ENCODE assay signal across 8 cellular contexts in the genomic region with DNA sequence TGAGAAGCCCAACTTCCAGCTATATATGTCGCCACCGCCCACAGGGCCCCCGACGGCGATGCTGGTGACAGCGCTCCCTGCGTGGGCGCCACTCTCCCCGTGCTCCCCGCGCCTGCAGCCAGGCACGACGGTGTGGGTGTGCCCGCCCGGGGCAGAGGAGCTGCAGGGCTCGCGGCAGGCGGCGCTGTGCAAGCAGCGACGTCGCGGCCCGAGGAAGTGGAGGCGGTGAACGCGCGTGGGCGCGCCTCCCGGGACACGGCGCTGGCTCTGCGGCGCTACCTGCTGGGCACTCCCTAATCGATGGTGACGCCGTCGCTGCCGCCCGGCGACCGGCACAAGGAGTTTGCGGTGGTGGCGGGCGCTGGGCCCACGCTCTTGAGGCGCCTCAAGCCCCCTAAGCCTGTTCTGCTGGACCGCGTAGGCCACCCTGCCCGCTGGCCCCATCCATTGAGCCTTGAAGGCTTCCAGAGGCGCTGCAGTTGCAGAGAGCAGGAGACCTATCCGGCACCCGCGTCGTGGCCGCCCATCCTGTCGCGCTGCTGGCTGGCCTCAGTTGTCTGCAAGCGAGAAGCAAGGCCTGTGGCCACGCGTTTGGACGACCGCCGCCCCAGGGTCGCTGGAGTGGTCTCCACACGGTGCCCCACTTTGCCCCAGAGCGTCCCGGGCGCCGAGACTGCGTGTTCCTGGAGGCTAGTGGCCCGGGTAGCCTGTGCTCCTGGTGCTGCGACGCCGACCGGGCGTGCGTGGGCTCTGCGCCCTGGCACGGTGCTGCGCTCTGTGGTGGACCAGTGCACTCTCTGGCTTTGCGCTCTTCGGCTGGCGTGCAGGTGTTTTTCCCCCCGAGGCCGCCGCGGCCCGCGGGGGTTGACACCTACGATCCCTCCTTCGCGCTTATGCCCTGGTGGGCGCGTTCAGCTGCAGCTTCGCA. TPM values are rescaled to one million over a fixed set of nuclear protein-coding genes. Genes with fewer than 3 reads are reported as not detected.
A peak's percentile ranks its signal among the peaks of the same experiment; 100 is the strongest.
DNase-seq lines count a peak whose midpoint lies in the region; ATAC-seq, FAIRE-seq and TF ChIP-seq lines count a peak whose summit lies in the region.

No MANE protein-coding gene starts in this region.

- no peak for FAIRE-seq in H54 (lab: Jason Lieb, UNC)

- H3K9me3 ChIP-seq in CD8-positive, alpha-beta T cell (ENCODE audit: low read length): no peaks in the 10 kb centered on the region
- H3K9me3 ChIP-seq in Peyer's patch: no peaks in the 10 kb centered on the region

- TF ChIP-seq POLR2A in Peyer's patch (IDR thresholded peaks at IDR 0.05) (no peak), H54 (IDR thresholded peaks at IDR 0.05; ENCODE audit: low read depth, low read length) (no peak)

- H3K4me1 ChIP-seq in CD8-positive, alpha-beta T cell (ENCODE audit: insufficient read depth, low read length): peaks cover 43% of the 10 kb centered on the region
- peaks cover 0 to 10% (median 5%) of the 10 kb centered on the region in 4 donors for H3K4me1 ChIP-seq in Peyer's patch

- peak; percentile 60 to 91 (median 77) for DNase-seq in CD8-positive, alpha-beta T cell
- DNase-seq in Peyer's patch (peak in 2 of 3 donors; percentile 66 to 85), immature natural killer cell (peak; percentile 53 to 74 (median 61)), H54 (ENCODE audit: insufficient read length, low spot score) (no peak), EL (no peak), AML-193 (lab: John Stamatoyannopoulos, UW) (no peak)
- DNase-seq in activated naive CD4-positive, alpha-beta T cell treated with anti-CD3 and anti-CD28 coated beads, Interleukin-2, amount 10 ng/mL, durations not matched to agents 7 days and 5 days: peak; percentile 81
- peak; percentile 45 to 74 (median 55) for DNase-seq in stimulated activated CD4-positive, alpha-beta T cell treated with anti-CD3 and anti-CD28 coated beads, TNF-alpha, amount 100 ng/mL, for 24 hours (ENCODE audit: low read depth in 3 of 3)

- TF ChIP-seq CTCF in CD8-positive, alpha-beta T cell (IDR thresholded peaks at IDR 0.05): peak; percentile 77
- peak; percentile 13 to 52 (median 36) for TF ChIP-seq CTCF in Peyer's patch (IDR thresholded peaks at IDR 0.05)

- H3K4me1 Mint-ChIP-seq in CD8-positive, alpha-beta T cell (ENCODE audit: low read depth): peaks cover 37% of the 10 kb centered on the region
- H3K4me1 Mint-ChIP-seq in activated naive CD4-positive, alpha-beta T cell treated with anti-CD3 and anti-CD28 coated beads, Interleukin-2, amount 10 ng/mL, durations not matched to agents 7 days and 5 days: peaks cover 24% of the 10 kb centered on the region
- H3K4me1 Mint-ChIP-seq in immature natural killer cell: peaks cover 13 to 25% of the 10 kb centered on the region in 2 donors

- intact Hi-C loops in CD8-positive, alpha-beta T cell (cut with DNase I, micrococcal nuclease): loop anchor here (1.0 to 5.0 kb wide), 6 partner anchors 23 to 211 kb away; partner anchors contain the start of genes THAP8 (in 2 of the 2), WDR62 (in 2 of the 2), LRFN3 (in 1 of the 2) and POLR2I (in 1 of the 2)

- H3K27ac ChIP-seq in CD8-positive, alpha-beta T cell (ENCODE audit: low read depth, low read length): no peak overlapping the region
- H3K27ac ChIP-seq in Peyer's patch: peak overlapping the region in 1 of 4 donors; percentile 52

- CTCF ChIA-PET in CD8-positive, alpha-beta T cell (lab: Charles Lee): interaction anchor here (0.6 to 1.7 kb wide), 18 partner anchors 11 to 212 kb away, joined by 3 to 21 read pairs (median 4); partner anchors contain the start of gene THAP8
- CTCF ChIA-PET in activated naive CD4-positive, alpha-beta T cell treated with anti-CD3 and anti-CD28 coated beads, Interleukin-2, amount 10 ng/mL, durations not matched to agents 7 days and 5 days (lab: Charles Lee): interaction anchor here (0.8 to 1.8 kb wide), 9 partner anchors 9 to 96 kb away, joined by 3 to 6 read pairs (median 4); partner anchors contain the start of gene ALKBH6

- peak overlapping the region; percentile 70 for H3K4me3 Mint-ChIP-seq in CD8-positive, alpha-beta T cell
- peak overlapping the region; percentile 28 for H3K4me3 Mint-ChIP-seq in activated naive CD4-positive, alpha-beta T cell treated with anti-CD3 and anti-CD28 coated beads, Interleukin-2, amount 10 ng/mL, durations not matched to agents 7 days and 5 days
- H3K4me3 Mint-ChIP-seq in immature natural killer cell: peak overlapping the region in 4 of 5 donors; percentile 47 to 70 (median 61)

- H3K9me3 Mint-ChIP-seq in CD8-positive, alpha-beta T cell: no peaks in the 10 kb centered on the region
- H3K9me3 Mint-ChIP-seq in activated naive CD4-positive, alpha-beta T cell treated with anti-CD3 and anti-CD28 coated beads, Interleukin-2, amount 10 ng/mL, durations not matched to agents 7 days and 5 days: peaks cover 7% of the 10 kb centered on the region
- H3K9me3 Mint-ChIP-seq in immature natural killer cell: no peaks in the 10 kb centered on the region

- no peaks in the 10 kb centered on the region for H3K36me3 ChIP-seq in CD8-positive, alpha-beta T cell (ENCODE audit: insufficient read depth, low read length)
- H3K36me3 ChIP-seq in Peyer's patch: no peaks in the 10 kb centered on the region

- H3K27me3 ChIP-seq in CD8-positive, alpha-beta T cell (ENCODE audit: insufficient read depth, low read length): no peaks in the 10 kb centered on the region
- H3K27me3 ChIP-seq in Peyer's patch: peaks cover 0 to 7% of the 10 kb centered on the region in 2 donors

- H3K4me3 ChIP-seq in CD8-positive, alpha-beta T cell (ENCODE audit: low read depth, low read length): peak overlapping the region; percentile 57
- H3K4me3 ChIP-seq in Peyer's patch: peak overlapping the region; percentile 11 to 34 (median 32)

- H3K27ac Mint-ChIP-seq in CD8-positive, alpha-beta T cell: no peak overlapping the region
- H3K27ac Mint-ChIP-seq in activated naive CD4-positive, alpha-beta T cell treated with anti-CD3 and anti-CD28 coated beads, Interleukin-2, amount 10 ng/mL, durations not matched to agents 7 days and 5 days: no peak overlapping the region
- no peak overlapping the region for H3K27ac Mint-ChIP-seq in immature natural killer cell

- H3K36me3 Mint-ChIP-seq in CD8-positive, alpha-beta T cell: no peaks in the 10 kb centered on the region
- peaks cover 6% of the 10 kb centered on the region for H3K36me3 Mint-ChIP-seq in activated naive CD4-positive, alpha-beta T cell treated with anti-CD3 and anti-CD28 coated beads, Interleukin-2, amount 10 ng/mL, durations not matched to agents 7 days and 5 days
- no peaks in the 10 kb centered on the region for H3K36me3 Mint-ChIP-seq in immature natural killer cell

- H3K27me3 Mint-ChIP-seq in CD8-positive, alpha-beta T cell (ENCODE audit: low read depth): peaks cover 4% of the 10 kb centered on the region
- H3K27me3 Mint-ChIP-seq in activated naive CD4-positive, alpha-beta T cell treated with anti-CD3 and anti-CD28 coated beads, Interleukin-2, amount 10 ng/mL, durations not matched to agents 7 days and 5 days: peaks cover 49% of the 10 kb centered on the region
- peaks cover 3 to 6% (median 4%) of the 10 kb centered on the region in 3 donors for H3K27me3 Mint-ChIP-seq in immature natural killer cell (ENCODE audit: low read depth in 3 of 3)

- ATAC-seq in CD8-positive, alpha-beta T cell: peak; percentile 99

- POLR2A ChIA-PET in CD8-positive, alpha-beta T cell (lab: Charles Lee): interaction anchor here (0.5 to 1.2 kb wide), 5 partner anchors 28 to 94 kb away, joined by 3 to 4 read pairs (median 3); no protein-coding TSS in a partner anchor

RNA-seq across cellular contexts. Expression of gene LRFN3, which starts 23.1 kb away (rescaled TPM):
- 1 to 10 TPM; 2.2 to 3.3 TPM for total RNA-seq in CD8-positive, alpha-beta T cell
- total RNA-seq in Peyer's patch: 10 to 100 TPM in 3 of 4 donors, 1 to 10 TPM in 1; 8.3 to 34.4 (median 22.1) TPM
- under 1 TPM; 0.17 to 0.62 (median 0.32) TPM for polyA plus RNA-seq in immature natural killer cell

RNA-seq across cellular contexts. Expression of gene SDHAF1, which starts 35.7 kb away (rescaled TPM):
- total RNA-seq in CD8-positive, alpha-beta T cell: 1 to 10 TPM; 7.3 TPM
- total RNA-seq in Peyer's patch: 10 to 100 TPM; 15.7 to 48.0 (median 39.1) TPM
- polyA plus RNA-seq in immature natural killer cell: 10 to 100 TPM; 44.7 to 51.0 (median 48.3) TPM

RNA-seq across cellular contexts. Expression of gene SYNE4, which starts 49.3 kb away (rescaled TPM):
- total RNA-seq in CD8-positive, alpha-beta T cell: 1 to 10 TPM in 1 of 2 experiments, under 1 TPM in 1; 0.95 to 2.1 TPM
- total RNA-seq in Peyer's patch: 1 to 10 TPM in 2 of 4 donors, under 1 TPM in 1, not detected in 1; 0.67 to 6.8 (median 6.1) TPM
- not detected for polyA plus RNA-seq in immature natural killer cell

RNA-seq across cellular contexts. Expression of gene TYROBP, which starts 51.2 kb away (rescaled TPM):
- total RNA-seq in CD8-positive, alpha-beta T cell: 1 to 10 TPM; 5.2 to 6.2 TPM
- 10 to 100 TPM in 3 of 4 donors, 1 to 10 TPM in 1; 4.2 to 56.1 (median 20.2) TPM for total RNA-seq in Peyer's patch
- 1,000 to 10,000 TPM; 2,771 to 3,312 (median 2,871) TPM for polyA plus RNA-seq in immature natural killer cell

RNA-seq across cellular contexts. Expression of gene ALKBH6, which starts 54.7 kb away (rescaled TPM):
- total RNA-seq in CD8-positive, alpha-beta T cell: 10 to 100 TPM; 28.8 to 34.1 TPM
- 10 to 100 TPM; 26.4 to 56.9 (median 39.8) TPM for total RNA-seq in Peyer's patch
- 10 to 100 TPM; 27.2 to 34.6 (median 30.0) TPM for polyA plus RNA-seq in immature natural killer cell

Comparison
In these comparisons a context has a peak if more than half of its experiments do, and no peak if none do; other contexts are left out.
1. DNase-seq: peak in CD8-positive, alpha-beta T cell (7 of 7), Peyer's patch (2 of 3), activated naive CD4-positive, alpha-beta T cell treated with anti-CD3 and anti-CD28 coated beads, Interleukin-2, amount 10 ng/mL, durations not matched to agents 7 days and 5 days (single experiment), immature natural killer cell (3 of 3) and stimulated activated CD4-positive, alpha-beta T cell treated with anti-CD3 and anti-CD28 coated beads, TNF-alpha, amount 100 ng/mL, for 24 hours (3 of 3); none in H54 (single experiment), EL (single experiment) and AML-193 (0 of 2).
2. Peak in every context shown above with its lines, with median percentiles within 50 percentile points of each other: H3K4me3 Mint-ChIP-seq.